14 cellular contexts compared by ENCODE assay signal in genomic region chr5:132203916-132204315, GRCh38. TPM values are rescaled to one million over a fixed set of nuclear protein-coding genes. Genes with fewer than 3 reads are reported as not detected.
"Had no signal": no experiment of that assay in that cellular context is flagged by ENCODE, and none has a peak within 500 bp of the region (broad histone marks: within the 10 kb centered on the region; RNA-seq: fewer than 3 reads in every experiment).

No MANE protein-coding gene starts in this region.

- ATAC-seq: activated CD8-positive, alpha-beta T cell treated with anti-CD3 and anti-CD28 coated beads for 36 hours; gastroesophageal sphincter had no signal

- H3K4me1 Mint-ChIP-seq: activated T-helper 17 cell treated with anti-CD3 and anti-CD28 coated beads, Interleukin-2, amount 50 U/mL, for 72 hours had no signal

- H3K27me3 ChIP-seq: cardiac muscle cell, gastroesophageal sphincter, ovary, tibial artery, uterus had no signal

- DNase-seq: activated CD4-positive, alpha-beta T cell treated with anti-CD3 and anti-CD28 coated beads for 4 hours; activated CD8-positive, alpha-beta T cell treated with anti-CD3 and anti-CD28 coated beads for 36 hours; activated naive CD4-positive, alpha-beta T cell treated with anti-CD3 and anti-CD28 coated beads, Interleukin-2, amount 50 U/mL, for 16 hours; activated T-cell treated with anti-CD3 and anti-CD28 coated beads for 4 hours; effector CD4-positive, alpha-beta T cell; mammary epithelial cell; ovary; stimulated activated CD4-positive, alpha-beta T cell treated with anti-CD3 and anti-CD28 coated beads, Interleukin-4, amount 100 ng/mL, for 4 hours; tibial artery; uterus had no signal

- H3K4me3 Mint-ChIP-seq: activated CD8-positive, alpha-beta T cell treated with anti-CD3 and anti-CD28 coated beads for 36 hours; activated T-helper 17 cell treated with anti-CD3 and anti-CD28 coated beads, Interleukin-2, amount 50 U/mL, for 72 hours; T-helper 1 cell treated with Interleukin-12 subunit alpha and Interleukin-12 subunit beta and Interleukin-4 antibody, amounts not matched to agents 30 μg/mL and 1 μg/mL, for 36 hours had no signal

- H3K4me1 ChIP-seq: uterus had no signal

- H3K9me3 Mint-ChIP-seq: activated CD8-positive, alpha-beta T cell treated with anti-CD3 and anti-CD28 coated beads for 36 hours; activated T-helper 17 cell treated with anti-CD3 and anti-CD28 coated beads, Interleukin-2, amount 50 U/mL, for 72 hours; T-helper 1 cell treated with Interleukin-12 subunit alpha and Interleukin-12 subunit beta and Interleukin-4 antibody, amounts not matched to agents 30 μg/mL and 1 μg/mL, for 36 hours had no signal

- H3K27ac ChIP-seq: cardiac muscle cell, gastroesophageal sphincter, ovary, tibial artery, uterus had no signal

- H3K36me3 ChIP-seq: ovary, uterus had no signal

- H3K27ac Mint-ChIP-seq: activated CD8-positive, alpha-beta T cell treated with anti-CD3 and anti-CD28 coated beads for 36 hours; T-helper 1 cell treated with Interleukin-12 subunit alpha and Interleukin-12 subunit beta and Interleukin-4 antibody, amounts not matched to agents 30 μg/mL and 1 μg/mL, for 36 hours had no signal

- H3K4me3 ChIP-seq: cardiac muscle cell, gastroesophageal sphincter, ovary, tibial artery, uterus had no signal

- H3K9me3 ChIP-seq: gastroesophageal sphincter, ovary, tibial artery, uterus had no signal

RNA-seq across cellular contexts. Expression of gene PDLIM4, which starts 53.6 kb away (rescaled TPM):
- total RNA-seq: activated CD8-positive, alpha-beta T cell treated with anti-CD3 and anti-CD28 coated beads for 36 hours; activated T-helper 17 cell treated with anti-CD3 and anti-CD28 coated beads, Interleukin-2, amount 50 U/mL, for 72 hours had no signal
